16 cellular contexts compared by ENCODE assay signal in the genomic region with DNA sequence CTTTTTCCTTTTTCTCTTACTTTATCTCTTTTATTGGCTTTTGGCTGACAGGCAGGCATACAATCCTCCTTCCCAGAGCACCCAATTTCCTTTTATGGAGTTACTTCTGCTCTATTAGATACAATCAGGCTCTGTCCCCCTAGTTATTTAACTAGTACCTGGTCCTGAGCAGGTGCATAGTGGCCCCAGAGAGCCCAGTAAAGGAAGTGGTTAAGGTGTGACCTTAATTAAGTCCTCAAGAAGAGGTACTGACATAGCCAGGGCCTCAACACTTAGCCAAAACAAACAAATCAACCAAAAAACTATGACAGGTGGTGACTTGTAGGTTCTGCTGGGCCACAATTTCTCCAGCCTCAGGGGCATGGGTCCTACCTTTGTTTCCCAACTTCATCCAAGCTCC.
"Had no signal": no experiment of that assay in that cellular context is flagged by ENCODE, and none has a peak within 500 bp of the region (broad histone marks: within the 10 kb centered on the region; RNA-seq: fewer than 3 reads in every experiment).

No MANE protein-coding gene starts in this region.

- H3K27ac Mint-ChIP-seq: activated CD4-positive, alpha-beta memory T cell treated with anti-CD3 and anti-CD28 coated beads for 36 hours; activated CD4-positive, alpha-beta T cell treated with anti-CD3 and anti-CD28 coated beads for 36 hours; activated CD8-positive, alpha-beta memory T cell treated with anti-CD3 and anti-CD28 coated beads, Interleukin-2, amount 10 ng/mL, durations not matched to agents 7 days and 5 days; activated naive CD8-positive, alpha-beta T cell; WTC11 had no signal

- ATAC-seq: activated CD4-positive, alpha-beta T cell treated with anti-CD3 and anti-CD28 coated beads for 36 hours; activated CD8-positive, alpha-beta memory T cell treated with anti-CD3 and anti-CD28 coated beads, Interleukin-2, amount 10 ng/mL, durations not matched to agents 7 days and 5 days; left lobe of liver; stimulated activated naive CD8-positive, alpha-beta T cell treated with anti-CD3 and anti-CD28 coated beads, Interleukin-15, Interleukin-2, amounts not matched to agents 100 U/mL and 50 U/mL, for 24 hours; WTC11 had no signal

- H3K4me3 Mint-ChIP-seq: activated CD4-positive, alpha-beta memory T cell treated with anti-CD3 and anti-CD28 coated beads for 36 hours; activated CD4-positive, alpha-beta T cell treated with anti-CD3 and anti-CD28 coated beads for 36 hours; activated CD8-positive, alpha-beta memory T cell treated with anti-CD3 and anti-CD28 coated beads, Interleukin-2, amount 10 ng/mL, durations not matched to agents 7 days and 5 days; activated naive CD8-positive, alpha-beta T cell; neural crest cell; WTC11 had no signal

- H3K36me3 Mint-ChIP-seq: activated CD4-positive, alpha-beta memory T cell treated with anti-CD3 and anti-CD28 coated beads for 36 hours; activated CD8-positive, alpha-beta memory T cell treated with anti-CD3 and anti-CD28 coated beads, Interleukin-2, amount 10 ng/mL, durations not matched to agents 7 days and 5 days; activated naive CD8-positive, alpha-beta T cell; WTC11 had no signal

- H3K4me1 ChIP-seq: prostate gland, tibial artery, uterus had no signal

- H3K36me3 ChIP-seq: prostate gland, right atrium auricular region, tibial artery, uterus had no signal

- H3K9me3 ChIP-seq: prostate gland, right atrium auricular region, tibial artery, uterus had no signal

- H3K27ac ChIP-seq: prostate gland, right atrium auricular region, tibial artery, uterus had no signal

- H3K9me3 Mint-ChIP-seq: activated CD4-positive, alpha-beta memory T cell treated with anti-CD3 and anti-CD28 coated beads for 36 hours; neural crest cell; WTC11 had no signal

- H3K4me1 Mint-ChIP-seq: activated CD4-positive, alpha-beta T cell treated with anti-CD3 and anti-CD28 coated beads for 36 hours; activated CD8-positive, alpha-beta memory T cell treated with anti-CD3 and anti-CD28 coated beads, Interleukin-2, amount 10 ng/mL, durations not matched to agents 7 days and 5 days had no signal

- H3K27me3 ChIP-seq: right atrium auricular region, uterus had no signal

- H3K4me3 ChIP-seq: prostate gland, right atrium auricular region, tibial artery, uterus had no signal

- DNase-seq: activated CD4-positive, alpha-beta memory T cell treated with anti-CD3 and anti-CD28 coated beads for 36 hours; activated CD4-positive, alpha-beta T cell treated with anti-CD3 and anti-CD28 coated beads for 36 hours; activated CD8-positive, alpha-beta memory T cell treated with anti-CD3 and anti-CD28 coated beads, Interleukin-2, amount 10 ng/mL, durations not matched to agents 7 days and 5 days; effector CD4-positive, alpha-beta T cell; mammary epithelial cell; stimulated activated CD4-positive, alpha-beta T cell treated with anti-CD3 and anti-CD28 coated beads, Interleukin-2, amount 100 ng/mL, for 24 hours; stimulated activated naive CD8-positive, alpha-beta T cell treated with anti-CD3 and anti-CD28 coated beads, Interleukin-15, Interleukin-2, amounts not matched to agents 100 U/mL and 50 U/mL, for 24 hours; substantia nigra; tibial artery; uterus had no signal
